Comparison of ENCODE assay signal across 9 cellular contexts in the genomic region with DNA sequence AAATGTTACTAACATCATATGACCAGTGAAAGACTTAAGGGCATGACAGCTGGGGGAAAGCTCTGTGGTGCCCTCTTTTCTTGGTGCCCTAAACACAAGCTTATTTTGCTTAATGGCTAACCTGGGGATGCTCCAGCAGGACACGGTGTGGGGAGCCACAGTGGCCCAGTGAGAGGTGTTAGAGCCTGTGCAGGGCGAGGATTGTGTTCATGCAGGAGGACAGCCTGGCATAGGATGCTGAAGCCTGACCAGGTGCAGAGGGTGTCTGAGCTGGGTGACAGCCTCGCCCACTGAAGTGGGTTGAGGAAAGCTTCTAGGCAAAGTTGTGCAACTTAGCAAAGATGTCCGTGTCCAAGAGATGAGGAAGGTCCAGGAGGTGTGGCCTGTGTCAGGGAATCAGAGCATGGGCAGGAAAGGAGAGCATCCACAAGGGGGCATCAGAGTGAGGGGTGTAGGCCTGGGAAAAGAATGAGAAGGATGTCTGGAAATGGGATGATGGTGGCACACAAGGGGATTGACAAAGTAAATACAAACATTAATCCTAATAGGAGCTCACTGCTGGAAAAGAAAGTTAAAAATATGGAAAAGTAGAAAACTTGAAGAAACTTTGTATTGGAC. TPM values are rescaled to one million over a fixed set of nuclear protein-coding genes. Genes with fewer than 3 reads are reported as not detected.
DNase-seq lines count a peak whose midpoint lies in the region; ATAC-seq and TF ChIP-seq lines count a peak whose summit lies in the region.
"Had no signal": no experiment of that assay in that cellular context is flagged by ENCODE, and none has a peak within 500 bp of the region (broad histone marks: within the 10 kb centered on the region; RNA-seq: fewer than 3 reads in every experiment).

No MANE protein-coding gene starts in this region.

- in situ Hi-C loops in HAP-1 (cut with MboI; ENCODE audit: low sequenced_read_pairs) = no loop called here

- intact Hi-C loops in adrenal gland (cut with DNase I) = loop anchor here in 1 of 2 donors (5.0 kb wide), 1 partner anchor 104 kb away; no protein-coding TSS in a partner anchor

- H3K4me1 ChIP-seq in HAP-1 = no peaks in the 10 kb centered on the region
- H3K4me1 ChIP-seq in RWPE2 (ENCODE audit: insufficient read depth, poor library complexity, severe bottlenecking) = no peaks in the 10 kb centered on the region
- H3K4me1 ChIP-seq in adrenal gland (replicated peaks in 1 of 2) = no peaks in the 10 kb centered on the region

- no peaks in the 10 kb centered on the region for H3K36me3 ChIP-seq in HAP-1 (replicated peaks)
- H3K36me3 ChIP-seq in RWPE2 (ENCODE audit: low read depth) = no peaks in the 10 kb centered on the region
- no peaks in the 10 kb centered on the region for H3K36me3 ChIP-seq in adrenal gland (replicated peaks in 1 of 2)

- ATAC-seq in RWPE2 (ENCODE audit: low read depth) (peak; percentile 77), GM19324 (IDR thresholded peaks at IDR 0.05; ENCODE audit: low FRiP score, unreplicated experiment) (no peak)

- no peak overlapping the region for H3K27ac ChIP-seq in RWPE2 (ENCODE audit: poor library complexity, severe bottlenecking)
- H3K27ac ChIP-seq in adrenal gland = no peak overlapping the region

- 0 out of 2 replicates have a peak, but pooled peaks cover 2% of the 10 kb centered on the region for H3K27me3 ChIP-seq in HAP-1 (ENCODE audit: low read depth)
- no peaks in the 10 kb centered on the region for H3K27me3 ChIP-seq in RWPE2 (ENCODE audit: insufficient read depth, poor library complexity, severe bottlenecking)
- H3K27me3 ChIP-seq in adrenal gland = no peaks in the 10 kb centered on the region

- DNase-seq in COR-L47 (lab: John Stamatoyannopoulos, UW) = peak; percentile 24
- DNase-seq in HAP-1 (ENCODE audit: low spot score in 2 of 2) = peak; percentile 39 to 78
- no peak for DNase-seq in RWPE2 (ENCODE audit: low spot score)
- peak; percentile 39 to 79 (median 66) for DNase-seq in adrenal gland
- peak; percentile 52 for DNase-seq in kidney tubule cell (ENCODE audit: low spot score)
- peak; percentile 59 for DNase-seq in stimulated activated CD8-positive, alpha-beta memory T cell treated with anti-CD3 and anti-CD28 coated beads, Interleukin-4, amount 100 ng/mL, for 48 hours
- DNase-seq in OCI-M2 (lab: John Stamatoyannopoulos, UW; ENCODE audit: unreplicated experiment) = no peak

- H3K4me3 ChIP-seq in HAP-1 = no peak overlapping the region
- no peak overlapping the region for H3K4me3 ChIP-seq in RWPE2 (ENCODE audit: severe bottlenecking)
- no peak overlapping the region for H3K4me3 ChIP-seq in adrenal gland

- TF ChIP-seq CTCF in RWPE2 (IDR thresholded peaks at IDR 0.05; ENCODE audit: poor library complexity, severe bottlenecking) = peak; percentile 46
- peak; percentile 17 to 68 (median 54) for TF ChIP-seq CTCF in adrenal gland (IDR thresholded peaks at IDR 0.05)

- 61 to 63% (median 61%) methylated on average over 4 of the region's 4 CpGs for WGBS in adrenal gland, 4 donors

- no peaks in the 10 kb centered on the region for H3K9me3 ChIP-seq in HAP-1
- no peaks in the 10 kb centered on the region for H3K9me3 ChIP-seq in RWPE2 (ENCODE audit: severe bottlenecking)
- no peaks in the 10 kb centered on the region for H3K9me3 ChIP-seq in adrenal gland (replicated peaks in 1 of 3)

- no peak for TF ChIP-seq POLR2A in adrenal gland (IDR thresholded peaks at IDR 0.05)

RNA-seq across cellular contexts. Expression of gene SLC17A4, which starts 33.9 kb away (rescaled TPM):
- total RNA-seq in adrenal gland = not detected
- polyA plus RNA-seq in adrenal gland = under 1 TPM in 1 of 3 donors, not detected in 2; 0.04 TPM
- total RNA-seq: urinary bladder had no signal

RNA-seq across cellular contexts. Expression of gene SLC17A1, which starts 43.4 kb away (rescaled TPM):
- total RNA-seq in adrenal gland = under 1 TPM in 2 of 8 donors, not detected in 6; 0.18 to 0.23 TPM
- polyA plus RNA-seq in adrenal gland = 1 to 10 TPM in 1 of 3 donors, under 1 TPM in 1, not detected in 1; 0.44 to 1.0 TPM
- total RNA-seq: urinary bladder had no signal
- polyA plus RNA-seq: urinary bladder had no signal

Comparison
In these comparisons a context has a peak if more than half of its experiments do, and no peak if none do; other contexts are left out.
1. DNase-seq: peak in COR-L47 (single experiment), HAP-1 (2 of 2), adrenal gland (7 of 7), kidney tubule cell (single experiment) and stimulated activated CD8-positive, alpha-beta memory T cell treated with anti-CD3 and anti-CD28 coated beads, Interleukin-4, amount 100 ng/mL, for 48 hours (single experiment); none in RWPE2 (single experiment) and OCI-M2 (single experiment).